8 cellular contexts compared by ENCODE assay signal in the genomic region with DNA sequence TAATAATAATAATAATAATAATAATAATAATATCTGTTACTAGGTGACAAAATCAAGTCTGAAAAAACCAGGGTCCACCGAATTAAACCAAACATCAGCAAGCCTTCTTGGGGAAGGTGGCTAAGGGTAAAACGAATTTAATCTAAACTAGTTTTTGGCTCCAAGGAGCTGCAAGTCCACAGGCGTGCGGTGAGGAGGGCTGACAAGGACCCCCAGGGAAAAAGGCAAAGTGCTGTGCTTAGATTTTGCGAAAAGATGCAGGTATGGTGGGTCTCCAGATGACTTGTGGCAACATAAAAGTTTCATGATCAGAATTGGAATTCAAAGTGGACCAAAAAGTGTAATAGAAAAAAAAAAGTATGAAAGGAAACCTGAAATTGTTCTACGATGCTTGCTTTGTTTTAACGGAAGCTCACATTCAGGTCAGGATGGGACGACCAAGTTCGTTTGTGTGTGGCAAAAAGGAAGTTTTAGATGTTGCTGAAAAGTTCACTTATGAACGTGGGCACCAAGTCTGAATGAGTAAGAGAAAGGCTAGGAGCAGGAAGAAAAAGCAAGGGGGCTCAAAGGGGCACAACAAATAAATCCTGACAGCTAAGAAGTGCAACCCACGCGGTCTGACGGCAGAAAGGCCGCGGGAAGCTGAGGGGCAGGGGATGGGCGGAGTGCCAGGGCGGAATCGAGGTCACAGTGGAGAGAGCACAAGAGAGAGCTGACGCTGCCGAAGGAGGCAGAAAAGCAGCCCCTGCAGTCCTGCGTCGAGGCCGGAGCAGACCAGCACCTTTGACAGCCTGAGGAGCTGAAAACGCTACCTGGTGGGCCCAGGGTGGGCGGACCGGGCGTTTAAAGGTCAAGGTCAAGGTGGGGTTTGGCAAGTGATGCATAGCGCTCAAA. TPM values are rescaled to one million over a fixed set of nuclear protein-coding genes. Genes with fewer than 3 reads are reported as not detected.
DNase-seq lines count a peak whose midpoint lies in the region; ATAC-seq lines count a peak whose summit lies in the region.

No MANE protein-coding gene starts in this region.

- peak; percentile 49 for DNase-seq in AG08395 (ENCODE audit: low spot score)
- DNase-seq in NCI-H526 treated with DMSO at 0.1 percent for 48 hours (lab: John Stamatoyannopoulos, UW): peak; percentile 29
- peak; percentile 54 to 57 for DNase-seq in activated CD8-positive, alpha-beta memory T cell treated with anti-CD3 and anti-CD28 coated beads for 1 hour (ENCODE audit: extremely low read depth in 1 of 2, low read depth in 1 of 2)
- peak; percentile 56 to 60 (median 57) for DNase-seq in effector memory CD4-positive, alpha-beta T cell
- DNase-seq in stimulated activated CD8-positive, alpha-beta memory T cell treated with anti-CD3 and anti-CD28 coated beads, Interleukin-15, amount 100 ng/mL, for 1 hour (ENCODE audit: low read depth): peak; percentile 46

- peaks cover 44% of the 10 kb centered on the region for H3K4me1 ChIP-seq in effector memory CD4-positive, alpha-beta T cell (ENCODE audit: control insufficient read depth, insufficient read depth, low read length, poor library complexity, severe bottlenecking)
- H3K4me1 ChIP-seq in mesodermal cell (ENCODE audit: control insufficient read depth, insufficient read depth, low read length, poor library complexity, severe bottlenecking): peaks cover 12% of the 10 kb centered on the region

- peak overlapping the region; percentile 87 for H3K27ac ChIP-seq in effector memory CD4-positive, alpha-beta T cell (ENCODE audit: insufficient read depth, low read length, poor library complexity, severe bottlenecking)
- H3K27ac ChIP-seq in mesodermal cell (ENCODE audit: low read depth, low read length, severe bottlenecking): peak overlapping the region; percentile 23

- ATAC-seq in GM19351 (IDR thresholded peaks at IDR 0.05; ENCODE audit: unreplicated experiment) (peak; percentile 43), HG02885 (IDR thresholded peaks at IDR 0.05; ENCODE audit: poor library complexity, unreplicated experiment) (no peak)

- WGBS in mesodermal cell (ENCODE audit: insufficient coverage in 2 of 2), 2 experiments: 2 to 6% methylated on average over 21 to 23 of the region's 28 CpGs

- H3K9me3 ChIP-seq in effector memory CD4-positive, alpha-beta T cell (ENCODE audit: control insufficient read depth, low read length): no peaks in the 10 kb centered on the region
- H3K9me3 ChIP-seq in mesodermal cell (ENCODE audit: control insufficient read depth, low read length): no peaks in the 10 kb centered on the region

- no peaks in the 10 kb centered on the region for H3K27me3 ChIP-seq in effector memory CD4-positive, alpha-beta T cell (replicated peaks; ENCODE audit: control insufficient read depth, insufficient read depth, low read length, poor library complexity, severe bottlenecking)

- peaks cover 4% of the 10 kb centered on the region for H3K36me3 ChIP-seq in effector memory CD4-positive, alpha-beta T cell (ENCODE audit: control insufficient read depth, insufficient read depth, low read length)
- peaks cover 35% of the 10 kb centered on the region for H3K36me3 ChIP-seq in mesodermal cell (ENCODE audit: control insufficient read depth, insufficient read depth, low read length)

- H3K4me3 ChIP-seq in effector memory CD4-positive, alpha-beta T cell (ENCODE audit: insufficient read depth, low read depth, low read length, poor library complexity, severe bottlenecking): peak overlapping the region; percentile 83
- H3K4me3 ChIP-seq in mesodermal cell (ENCODE audit: extremely low read depth, insufficient read depth, low read length, poor library complexity, severe bottlenecking): peak overlapping the region; percentile 93

RNA-seq across cellular contexts. Expression of gene WDR82, which starts 1.1 kb away (rescaled TPM):
- polyA plus RNA-seq in mesodermal cell (2013, experiment 1 of 2): 68.1 TPM
- polyA plus RNA-seq in mesodermal cell (2013, experiment 2 of 2): 62.5 TPM

RNA-seq across cellular contexts. Expression of gene GLYCTK, which starts 10.3 kb away (rescaled TPM):
- 8.2 TPM for polyA plus RNA-seq in mesodermal cell (2013, experiment 1 of 2)
- 6.3 TPM for polyA plus RNA-seq in mesodermal cell (2013, experiment 2 of 2)

RNA-seq across cellular contexts. Expression of gene PPM1M, which starts 31.8 kb away (rescaled TPM):
- polyA plus RNA-seq in mesodermal cell (2013, experiment 1 of 2): 8.4 TPM
- 7.7 TPM for polyA plus RNA-seq in mesodermal cell (2013, experiment 2 of 2)

RNA-seq across cellular contexts. Expression of gene TWF2, which starts 38.4 kb away (rescaled TPM):
- polyA plus RNA-seq in mesodermal cell (2013, experiment 1 of 2): 75.3 TPM
- polyA plus RNA-seq in mesodermal cell (2013, experiment 2 of 2): 61.3 TPM

RNA-seq across cellular contexts. Expression of gene DNAH1, which starts 38.8 kb away (rescaled TPM):
- 1.9 TPM for polyA plus RNA-seq in mesodermal cell (2013, experiment 1 of 2)
- polyA plus RNA-seq in mesodermal cell (2013, experiment 2 of 2): 1.6 TPM
